14 cellular contexts compared by ENCODE assay signal in the genomic region with DNA sequence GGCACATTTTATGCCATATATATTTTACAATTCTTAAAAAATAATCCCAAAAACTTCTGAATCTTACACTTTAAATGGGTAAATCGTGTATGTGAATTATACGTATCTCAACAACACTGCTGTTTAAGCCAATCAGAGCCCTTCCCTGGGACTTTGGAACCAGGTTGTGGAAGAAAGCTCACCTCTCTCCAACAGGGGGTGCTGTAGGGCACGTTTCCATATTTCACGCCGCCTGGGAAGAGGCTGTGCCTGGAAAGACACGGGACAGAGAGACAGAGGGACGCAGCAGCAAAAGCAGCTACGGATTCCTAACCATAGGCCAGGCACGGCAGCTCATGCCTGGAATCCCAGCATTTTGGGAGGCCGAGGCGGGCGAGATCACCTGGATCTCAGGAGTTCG. TPM values are rescaled to one million over a fixed set of nuclear protein-coding genes. Genes with fewer than 3 reads are reported as not detected.
A peak's percentile ranks its signal among the peaks of the same experiment; 100 is the strongest.
DNase-seq lines count a peak whose midpoint lies in the region; ATAC-seq and TF ChIP-seq lines count a peak whose summit lies in the region.
"Had no signal": no experiment of that assay in that cellular context is flagged by ENCODE, and none has a peak within 500 bp of the region (broad histone marks: within the 10 kb centered on the region; RNA-seq: fewer than 3 reads in every experiment).

No MANE protein-coding gene starts in this region.

- intact Hi-C loops in sigmoid colon (cut with DNase I), result no loop called here

- H3K9me3 ChIP-seq in neural progenitor cell (ENCODE audit: low read depth) (no peaks in the 10 kb centered on the region), sigmoid colon (no peaks in the 10 kb centered on the region)
- H3K9me3 ChIP-seq: HAP-1, thyroid gland had no signal

- H3K4me3 ChIP-seq in HFF-Myc (replicated peaks; ENCODE audit: low read depth, low read length), result no peak overlapping the region
- H3K4me3 ChIP-seq in cardiac fibroblast (replicated peaks in 1 of 2; ENCODE audit: low read depth in 2 of 2, low read length in 2 of 2), result no peak overlapping the region
- H3K4me3 ChIP-seq in neural progenitor cell, result no peak overlapping the region
- no peak overlapping the region for H3K4me3 ChIP-seq in sigmoid colon
- H3K4me3 ChIP-seq: HAP-1, thyroid gland had no signal

- no peak for ATAC-seq in GM21390 (IDR thresholded peaks at IDR 0.05; ENCODE audit: unreplicated experiment)
- ATAC-seq in HG02970 (IDR thresholded peaks at IDR 0.05; ENCODE audit: low FRiP score, unreplicated experiment), result no peak
- ATAC-seq: esophagus mucosa had no signal

- peaks cover 21% of the 10 kb centered on the region for H3K4me1 Mint-ChIP-seq in neural progenitor cell

- H3K4me2 ChIP-seq in neural progenitor cell, result no peak overlapping the region

- H3K4me3 Mint-ChIP-seq in neural progenitor cell, result no peak overlapping the region
- H3K4me3 Mint-ChIP-seq: T-helper 1 cell treated with Interleukin-12 subunit alpha and Interleukin-12 subunit beta and Interleukin-4 antibody, amounts not matched to agents 30 μg/mL and 1 μg/mL, for 36 hours had no signal

- TF ChIP-seq CTCF in HFF-Myc (IDR thresholded peaks at IDR 0.05; ENCODE audit: low read depth, low read length, missing control alignments) (peak; percentile 32), cardiac fibroblast (IDR thresholded peaks at IDR 0.05; ENCODE audit: low read depth, low read length) (peak; percentile 31), neural progenitor cell (IDR thresholded peaks at IDR 0.05) (peak; percentile 46), sigmoid colon (IDR thresholded peaks at IDR 0.05) (no peak)

- no peak for TF ChIP-seq EP300 in sigmoid colon (IDR thresholded peaks at IDR 0.05)

- H3K27ac Mint-ChIP-seq in neural progenitor cell, result no peak overlapping the region
- H3K27ac Mint-ChIP-seq: T-helper 1 cell treated with Interleukin-12 subunit alpha and Interleukin-12 subunit beta and Interleukin-4 antibody, amounts not matched to agents 30 μg/mL and 1 μg/mL, for 36 hours had no signal

- H3K36me3 ChIP-seq in neural progenitor cell (no peaks in the 10 kb centered on the region), sigmoid colon (no peaks in the 10 kb centered on the region)
- H3K36me3 ChIP-seq: HAP-1, thyroid gland had no signal

- H2AFZ ChIP-seq in neural progenitor cell (replicated peaks), result no peak overlapping the region

- peaks cover 10% of the 10 kb centered on the region for H3K9me3 Mint-ChIP-seq in neural progenitor cell

- no peaks in the 10 kb centered on the region for H4K20me1 ChIP-seq in neural progenitor cell (ENCODE audit: low read depth)

- peaks cover 46% of the 10 kb centered on the region for H3K27me3 ChIP-seq in neural progenitor cell
- peaks cover 0 to 40% (median 8%) of the 10 kb centered on the region in 3 donors for H3K27me3 ChIP-seq in sigmoid colon
- H3K27me3 ChIP-seq: thyroid gland had no signal

- H3K9ac ChIP-seq in neural progenitor cell, result no peak overlapping the region

- WGBS in sigmoid colon, 2 donors, result 75 to 80% methylated on average over 13 of the region's 13 CpGs

- no peaks in the 10 kb centered on the region for H3K79me2 ChIP-seq in neural progenitor cell (ENCODE audit: low read depth)

- peaks cover 28% of the 10 kb centered on the region for H3K27me3 Mint-ChIP-seq in neural progenitor cell (ENCODE audit: insufficient read depth, low read depth)

- peaks cover 12% of the 10 kb centered on the region for H3K4me1 ChIP-seq in neural progenitor cell
- no peaks in the 10 kb centered on the region for H3K4me1 ChIP-seq in sigmoid colon
- H3K4me1 ChIP-seq: HAP-1, thyroid gland had no signal

- no peak overlapping the region for H3K27ac ChIP-seq in neural progenitor cell
- H3K27ac ChIP-seq in sigmoid colon, result no peak overlapping the region
- H3K27ac ChIP-seq: thyroid gland had no signal

- DNase-seq in ELR (ENCODE audit: low read depth), result peak; percentile 23
- DNase-seq in HFF-Myc (ENCODE audit: extremely low read depth, low read depth), result no peak
- peak in 1 of 2 donors; percentile 32 for DNase-seq in cardiac fibroblast (ENCODE audit: low read depth in 2 of 2)
- DNase-seq in neural progenitor cell (ENCODE audit: low spot score), result no peak
- DNase-seq in sigmoid colon, result no peak
- DNase-seq: activated CD8-positive, alpha-beta memory T cell treated with anti-CD3 and anti-CD28 coated beads, Interleukin-2, amount 50 U/mL, for 4 hours; anterior cingulate cortex; NCI-H1105; thyroid gland had no signal

- peaks cover 21% of the 10 kb centered on the region for H3F3A ChIP-seq in neural progenitor cell (ENCODE audit: low read depth)

- H3K36me3 Mint-ChIP-seq in neural progenitor cell, result no peaks in the 10 kb centered on the region

- TF ChIP-seq POLR2A in sigmoid colon (IDR thresholded peaks at IDR 0.05), result no peak

RNA-seq across cellular contexts. Expression of a gene that starts 29.4 kb away (rescaled TPM):
- total RNA-seq in neural progenitor cell (ENCODE audit: low replicate concordance), result 7.4 and 30.6 TPM in 2 replicates
- 10 to 100 TPM in 2 of 4 donors, 1 to 10 TPM in 2; 3.9 to 14.7 (median 7.7) TPM for total RNA-seq in sigmoid colon
- polyA plus RNA-seq in sigmoid colon, result 10 to 100 TPM in 2 of 3 donors, 1 to 10 TPM in 1; 8.4 to 37.0 (median 10.6) TPM

Comparison
In these comparisons a context has a peak if more than half of its experiments do, and no peak if none do; other contexts are left out.
1. CTCF ChIP-seq: peak in HFF-Myc (single experiment), cardiac fibroblast (single experiment) and neural progenitor cell (single experiment); none in sigmoid colon (0 of 4).